ENCODE assay signal across 16 cellular contexts in genomic region chr6:100724696-100725095, GRCh38.
DNase-seq lines count a peak whose midpoint lies in the region; ATAC-seq, FAIRE-seq and TF ChIP-seq lines count a peak whose summit lies in the region.
"Had no signal": no experiment of that assay in that cellular context is flagged by ENCODE, and none has a peak within 500 bp of the region (broad histone marks: within the 10 kb centered on the region; RNA-seq: fewer than 3 reads in every experiment).

No MANE protein-coding gene starts in this region.

- ATAC-seq in CD4-positive, CD25-positive, alpha-beta regulatory T cell (ENCODE audit: low read depth in 2 of 2), result no peak
- no peak for ATAC-seq in central memory CD8-positive, alpha-beta T cell (replicated peaks; ENCODE audit: extremely low read depth, poor library complexity, severe bottlenecking)
- ATAC-seq in HG02798 (IDR thresholded peaks at IDR 0.05; ENCODE audit: poor library complexity, unreplicated experiment) (no peak), GM21528 (IDR thresholded peaks at IDR 0.05; ENCODE audit: low FRiP score, unreplicated experiment) (no peak)
- ATAC-seq: HCT116 had no signal

- H3K4me3 ChIP-seq in CD4-positive, CD25-positive, alpha-beta regulatory T cell (ENCODE audit: low read depth, low read length), result no peak overlapping the region

- FAIRE-seq in D721Med (lab: Jason Lieb, UNC), result peak; percentile 38

- TF ChIP-seq CTCF in D721Med (IDR thresholded peaks at IDR 0.05; ENCODE audit: insufficient read depth, missing control alignments) (no peak), nephron progenitor cell (IDR thresholded peaks at IDR 0.05) (no peak)

- no peak for DNase-seq in CD4-positive, CD25-positive, alpha-beta regulatory T cell
- DNase-seq in D721Med (ENCODE audit: insufficient read length, low spot score) (no peak), nephron progenitor cell (no peak), G401 (ENCODE audit: low spot score) (no peak)
- no peak for DNase-seq in central memory CD8-positive, alpha-beta T cell (ENCODE audit: low spot score in 2 of 2)
- DNase-seq: AML-193, DMS53, NCI-H1105 treated with DMSO at 0.1 percent for 48 hours, NCI-H1694 treated with DMSO at 0.1 percent for 48 hours, NCI-H345, NCI-H526, SIG-M5 had no signal

- no peaks in the 10 kb centered on the region for H3K9me3 ChIP-seq in CD4-positive, CD25-positive, alpha-beta regulatory T cell (ENCODE audit: control insufficient read depth in 2 of 2, low read length in 2 of 2)

- peaks cover 29% of the 10 kb centered on the region for H3K36me3 Mint-ChIP-seq in CD4-positive, CD25-positive, alpha-beta regulatory T cell
- H3K36me3 Mint-ChIP-seq in central memory CD8-positive, alpha-beta T cell (ENCODE audit: insufficient read depth), result peaks cover 4% of the 10 kb centered on the region
- peaks cover 19% of the 10 kb centered on the region for H3K36me3 Mint-ChIP-seq in nephron progenitor cell (ENCODE audit: low read depth)

- H3K36me3 ChIP-seq in CD4-positive, CD25-positive, alpha-beta regulatory T cell (ENCODE audit: control insufficient read depth, insufficient read depth, low read length), result peaks cover 6% of the 10 kb centered on the region

- H3K4me3 Mint-ChIP-seq in CD4-positive, CD25-positive, alpha-beta regulatory T cell, result no peak overlapping the region
- H3K4me3 Mint-ChIP-seq in central memory CD8-positive, alpha-beta T cell, result no peak overlapping the region
- no peak overlapping the region for H3K4me3 Mint-ChIP-seq in nephron progenitor cell
- H3K4me3 Mint-ChIP-seq: CD14-positive monocyte had no signal

- no peaks in the 10 kb centered on the region for H3K27me3 ChIP-seq in CD4-positive, CD25-positive, alpha-beta regulatory T cell (ENCODE audit: control insufficient read depth, insufficient read depth, low read length)

- peak overlapping the region in 2 of 3 donors; percentile 20 to 82 for H3K27ac Mint-ChIP-seq in CD4-positive, CD25-positive, alpha-beta regulatory T cell
- H3K27ac Mint-ChIP-seq in central memory CD8-positive, alpha-beta T cell (ENCODE audit: low read depth), result peak overlapping the region; percentile 42
- H3K27ac Mint-ChIP-seq in nephron progenitor cell, result peak overlapping the region; percentile 86

- in situ Hi-C loops in G401 (cut with HindIII; ENCODE audit: low sequenced_read_pairs), result no loop called here

- H3K4me1 ChIP-seq in CD4-positive, CD25-positive, alpha-beta regulatory T cell (ENCODE audit: control insufficient read depth, insufficient read depth, low read length, poor library complexity, severe bottlenecking), result no peaks in the 10 kb centered on the region

- H3K27me3 Mint-ChIP-seq in CD4-positive, CD25-positive, alpha-beta regulatory T cell, result no peaks in the 10 kb centered on the region
- no peaks in the 10 kb centered on the region for H3K27me3 Mint-ChIP-seq in central memory CD8-positive, alpha-beta T cell
- no peaks in the 10 kb centered on the region for H3K27me3 Mint-ChIP-seq in nephron progenitor cell (ENCODE audit: low read depth, poor library complexity)

- H3K4me1 Mint-ChIP-seq in CD4-positive, CD25-positive, alpha-beta regulatory T cell, result peaks cover 12 to 15% (median 13%) of the 10 kb centered on the region in 4 donors
- H3K4me1 Mint-ChIP-seq in central memory CD8-positive, alpha-beta T cell, result peaks cover 17% of the 10 kb centered on the region
- H3K4me1 Mint-ChIP-seq in nephron progenitor cell, result peaks cover 15% of the 10 kb centered on the region

- peaks cover 0 to 2% (median 0%) of the 10 kb centered on the region in 7 donors for H3K9me3 Mint-ChIP-seq in CD4-positive, CD25-positive, alpha-beta regulatory T cell
- no peaks in the 10 kb centered on the region for H3K9me3 Mint-ChIP-seq in central memory CD8-positive, alpha-beta T cell
- H3K9me3 Mint-ChIP-seq in nephron progenitor cell, result peaks cover 9% of the 10 kb centered on the region
- H3K9me3 Mint-ChIP-seq: CD14-positive monocyte had no signal

- no peak overlapping the region for H3K27ac ChIP-seq in CD4-positive, CD25-positive, alpha-beta regulatory T cell (ENCODE audit: insufficient read depth, low read length, poor library complexity, severe bottlenecking)
